19 cellular contexts compared by ENCODE assay signal in the genomic region with DNA sequence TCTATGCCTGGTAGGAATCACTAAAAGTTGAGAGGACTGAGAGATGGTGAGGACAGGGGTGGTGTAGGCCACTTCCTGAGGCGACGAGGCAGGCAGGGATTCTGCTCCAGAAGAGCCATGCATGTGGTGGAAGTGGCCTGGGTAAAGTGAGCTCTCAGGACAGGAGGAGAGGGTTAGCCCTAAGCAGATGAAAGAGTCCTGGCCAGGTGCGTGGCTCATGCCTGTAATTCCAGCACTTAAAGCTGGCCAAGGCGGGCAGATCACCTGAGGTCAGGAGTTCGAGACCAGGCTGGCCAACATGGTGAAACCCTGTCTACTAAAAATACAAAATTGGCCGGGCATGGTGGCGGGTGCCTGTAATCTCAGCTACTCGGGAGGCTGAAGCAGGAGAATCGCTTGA. TPM values are rescaled to one million over a fixed set of nuclear protein-coding genes. Genes with fewer than 3 reads are reported as not detected.
DNase-seq lines count a peak whose midpoint lies in the region; ATAC-seq and TF ChIP-seq lines count a peak whose summit lies in the region.
"Had no signal": no experiment of that assay in that cellular context is flagged by ENCODE, and none has a peak within 500 bp of the region (broad histone marks: within the 10 kb centered on the region; RNA-seq: fewer than 3 reads in every experiment).

No MANE protein-coding gene starts in this region.

- H3K4me3 Mint-ChIP-seq in T-helper 2 cell treated with Interferon-gamma antibody and Interleukin-4, amounts not matched to agents 5 μg/mL and 100 μg/mL, for 36 hours: no peak overlapping the region
- no peak overlapping the region for H3K4me3 Mint-ChIP-seq in chondrocyte (ENCODE audit: unreplicated experiment)
- H3K4me3 Mint-ChIP-seq: activated B cell treated with CpG ODN at 0.5 μM for 24 hours; activated T-cell treated with anti-CD3 and anti-CD28 coated beads, Interleukin-2, amount 50 U/mL, for 4 hours; CD4-positive, alpha-beta memory T cell; T-cell had no signal

- no peak overlapping the region for H4K12ac ChIP-seq in trophoblast cell (ENCODE audit: low read depth, low read length)

- H3K9ac ChIP-seq in trophoblast cell (ENCODE audit: low read length): no peak overlapping the region

- H3K4me3 ChIP-seq in Panc1 (ENCODE audit: low read depth in 2 of 2, low read length in 2 of 2) (no peak overlapping the region), trophoblast cell (ENCODE audit: low read depth, low read length) (no peak overlapping the region)
- H3K4me3 ChIP-seq: upper lobe of left lung had no signal

- H3K27me3 Mint-ChIP-seq in T-helper 2 cell treated with Interferon-gamma antibody and Interleukin-4, amounts not matched to agents 5 μg/mL and 100 μg/mL, for 36 hours (ENCODE audit: low read depth): no peaks in the 10 kb centered on the region
- no peaks in the 10 kb centered on the region for H3K27me3 Mint-ChIP-seq in chondrocyte (ENCODE audit: low read depth)
- H3K27me3 Mint-ChIP-seq: activated B cell treated with CpG ODN at 0.5 μM for 24 hours; CD4-positive, alpha-beta memory T cell; T-cell had no signal

- H3K27me3 ChIP-seq in Panc1 (ENCODE audit: control insufficient read depth, insufficient read depth, low read length): no peaks in the 10 kb centered on the region
- no peaks in the 10 kb centered on the region for H3K27me3 ChIP-seq in trophoblast cell (ENCODE audit: insufficient read depth, low read length)
- H3K27me3 ChIP-seq: upper lobe of left lung had no signal

- no peaks in the 10 kb centered on the region for H3K9me3 Mint-ChIP-seq in T-helper 2 cell treated with Interferon-gamma antibody and Interleukin-4, amounts not matched to agents 5 μg/mL and 100 μg/mL, for 36 hours
- H3K9me3 Mint-ChIP-seq in chondrocyte (ENCODE audit: low read depth): no peaks in the 10 kb centered on the region
- H3K9me3 Mint-ChIP-seq: activated B cell treated with CpG ODN at 0.5 μM for 24 hours had no signal

- POLR2A ChIA-PET in Panc1 (lab: Charles Lee): interaction anchor here (0.7 kb wide), 1 partner anchor 278 kb away, joined by 3 read pairs; no protein-coding TSS in a partner anchor

- no peak overlapping the region for H2BK120ac ChIP-seq in trophoblast cell (ENCODE audit: insufficient read depth, low read length, poor library complexity)

- H2BK5ac ChIP-seq in trophoblast cell (ENCODE audit: low read depth, low read length, poor library complexity): no peak overlapping the region

- H3K23ac ChIP-seq in trophoblast cell (ENCODE audit: low read length): no peak overlapping the region

- H3K79me2 ChIP-seq in trophoblast cell (ENCODE audit: control insufficient read depth, insufficient read depth, low read length, poor library complexity): no peaks in the 10 kb centered on the region

- H3K18ac ChIP-seq in trophoblast cell (ENCODE audit: low read length): no peak overlapping the region

- TF ChIP-seq CTCF in Panc1 (IDR thresholded peaks at IDR 0.05) (no peak), chondrocyte (IDR thresholded peaks at IDR 0.05) (no peak)

- H3K14ac ChIP-seq in trophoblast cell (ENCODE audit: low read length): no peak overlapping the region

- H3K4me1 ChIP-seq in Panc1 (ENCODE audit: control insufficient read depth, insufficient read depth, low read length) (0 out of 2 replicates have a peak, but pooled peaks cover 3% of the 10 kb centered on the region), trophoblast cell (ENCODE audit: control insufficient read depth in 1 of 2, insufficient read depth in 2 of 2, low read length in 2 of 2) (no peaks in the 10 kb centered on the region)

- H3K4me2 ChIP-seq in trophoblast cell (ENCODE audit: low read length): no peak overlapping the region

- CTCF ChIA-PET in Panc1 (lab: Charles Lee): no interaction called here

- H3K4me1 Mint-ChIP-seq in T-helper 2 cell treated with Interferon-gamma antibody and Interleukin-4, amounts not matched to agents 5 μg/mL and 100 μg/mL, for 36 hours (ENCODE audit: low read depth): peaks cover 21% of the 10 kb centered on the region
- H3K4me1 Mint-ChIP-seq in chondrocyte (ENCODE audit: low read depth): peaks cover 14% of the 10 kb centered on the region

- in situ Hi-C loops in Panc1 (cut with HindIII; ENCODE audit: low pct_unique_long_range_greater_than_20kb, low sequenced_read_pairs): no loop called here

- H3K79me1 ChIP-seq in trophoblast cell (ENCODE audit: low read length): no peaks in the 10 kb centered on the region

- H4K8ac ChIP-seq in trophoblast cell (ENCODE audit: low read depth, low read length): no peak overlapping the region

- no peak overlapping the region for H2AFZ ChIP-seq in trophoblast cell (ENCODE audit: insufficient read depth, low read length, poor library complexity)

- H2BK12ac ChIP-seq in trophoblast cell (ENCODE audit: low read length): no peak overlapping the region

- no peak overlapping the region for H3K27ac ChIP-seq in Panc1 (ENCODE audit: low read length)
- H3K27ac ChIP-seq in trophoblast cell (ENCODE audit: low read depth, low read length): no peak overlapping the region
- H3K27ac ChIP-seq: epithelial cell of prostate, upper lobe of left lung had no signal

- H3K36me3 ChIP-seq in Panc1 (ENCODE audit: control insufficient read depth, insufficient read depth, low read length) (peaks cover 23% of the 10 kb centered on the region), trophoblast cell (ENCODE audit: control insufficient read depth in 1 of 2, insufficient read depth in 2 of 2, low read length in 2 of 2) (peaks cover 23 to 44% of the 10 kb centered on the region in 2 experiments)

- no peak overlapping the region for H4K91ac ChIP-seq in trophoblast cell (ENCODE audit: low read depth, low read length)

- WGBS in trophoblast cell (ENCODE audit: extremely low coverage, insufficient coverage, insufficient read length): no CpG with 5 or more reads among the region's 9 CpGs

- ATAC-seq in Panc1 (0 out of 2 replicates have a peak, but pooled peaks have one; percentile 32), GM18498 (IDR thresholded peaks at IDR 0.05; ENCODE audit: unreplicated experiment) (no peak)

- H2AK5ac ChIP-seq in trophoblast cell (ENCODE audit: low read length): no peak overlapping the region

- H3K36me3 Mint-ChIP-seq in T-helper 2 cell treated with Interferon-gamma antibody and Interleukin-4, amounts not matched to agents 5 μg/mL and 100 μg/mL, for 36 hours (ENCODE audit: low read depth): peaks cover 58% of the 10 kb centered on the region
- H3K36me3 Mint-ChIP-seq in chondrocyte (ENCODE audit: low read depth): peaks cover 36% of the 10 kb centered on the region

- BruUV-seq in Panc1 (replicated peaks; lab: Mats Ljungman, UMichigan): no TSS peak

- no peak overlapping the region for H3K4ac ChIP-seq in trophoblast cell (ENCODE audit: low read depth, low read length)

- intact Hi-C loops in Panc1 (cut with micrococcal nuclease; ENCODE audit: unreplicated experiment): no loop called here

- H3K9me3 ChIP-seq in Panc1 (ENCODE audit: control insufficient read depth, insufficient read depth, low read depth, low read length): no peaks in the 10 kb centered on the region
- H3K9me3 ChIP-seq in trophoblast cell (ENCODE audit: insufficient read depth, low read depth, low read length): no peaks in the 10 kb centered on the region
- H3K9me3 ChIP-seq: upper lobe of left lung had no signal

- peak overlapping the region; percentile 7 for H3K27ac Mint-ChIP-seq in T-helper 2 cell treated with Interferon-gamma antibody and Interleukin-4, amounts not matched to agents 5 μg/mL and 100 μg/mL, for 36 hours
- H3K27ac Mint-ChIP-seq in chondrocyte (ENCODE audit: unreplicated experiment): peak overlapping the region; percentile 39
- H3K27ac Mint-ChIP-seq: activated B cell treated with CpG ODN at 0.5 μM for 24 hours had no signal

- no peak for DNase-seq in T-helper 2 cell treated with Interferon-gamma antibody and Interleukin-4, amounts not matched to agents 5 μg/mL and 100 μg/mL, for 36 hours (ENCODE audit: low spot score)
- no peak for DNase-seq in T-helper 2 cell
- DNase-seq in Panc1 (ENCODE audit: low read depth, low spot score): no peak
- peak; percentile 22 for DNase-seq in chondrocyte (ENCODE audit: low spot score)
- peak; percentile 8 to 42 for DNase-seq in trophoblast cell
- no peak for DNase-seq in NOMO-1 (lab: John Stamatoyannopoulos, UW; ENCODE audit: unreplicated experiment in 2 of 2)
- DNase-seq in DMS79 (lab: John Stamatoyannopoulos, UW): no peak
- DNase-seq: ACHN; activated B cell treated with CpG ODN at 0.5 μM for 24 hours; activated T-cell treated with anti-CD3 and anti-CD28 coated beads, Interleukin-2, amount 50 U/mL, for 4 hours; CD4-positive, alpha-beta memory T cell; NCI-H1105 treated with DMSO at 0.1 percent for 48 hours; NCI-H2171; small intestine; stimulated activated naive CD4-positive, alpha-beta T cell; T-cell; upper lobe of left lung had no signal

RNA-seq across cellular contexts. Expression of a gene that starts 8.5 kb away (rescaled TPM):
- 383 TPM for total RNA-seq in Panc1 (2021; ENCODE audit: unreplicated experiment)
- 314 TPM for polyA plus RNA-seq in Panc1 (2012; ENCODE audit: insufficient read length)
- 239 to 400 TPM (median 242 TPM) in 3 replicates for total RNA-seq in chondrocyte
- polyA plus RNA-seq in trophoblast cell (2013): 699 and 726 TPM in 2 replicates

Comparison
In these comparisons a context has a peak if more than half of its experiments do, and no peak if none do; other contexts are left out.
1. DNase-seq: peak in chondrocyte (single experiment) and trophoblast cell (2 of 2); none in T-helper 2 cell treated with Interferon-gamma antibody and Interleukin-4, amounts not matched to agents 5 μg/mL and 100 μg/mL, for 36 hours (single experiment), T-helper 2 cell (0 of 5), Panc1 (single experiment), NOMO-1 (0 of 2) and DMS79 (single experiment).